9 cellular contexts compared by ENCODE assay signal in genomic region chr12:59149995-59150642, GRCh38.
A peak's percentile ranks its signal among the peaks of the same experiment; 100 is the strongest.
DNase-seq lines count a peak whose midpoint lies in the region; ATAC-seq and TF ChIP-seq lines count a peak whose summit lies in the region.
"Had no signal": no experiment of that assay in that cellular context is flagged by ENCODE, and none has a peak within 500 bp of the region (broad histone marks: within the 10 kb centered on the region; RNA-seq: fewer than 3 reads in every experiment).

No MANE protein-coding gene starts in this region.

- peak; percentile 99 for TF ChIP-seq CTCF in BE2C (IDR thresholded peaks at IDR 0.05; ENCODE audit: low read depth, low read length)

- H3K4me1 ChIP-seq in BE2C (no peaks in the 10 kb centered on the region), SJCRH30 (peaks cover 9% of the 10 kb centered on the region)

- H3K27me3 ChIP-seq in BE2C (no peaks in the 10 kb centered on the region), SJCRH30 (no peaks in the 10 kb centered on the region)
- H3K27me3 ChIP-seq: SJSA1 had no signal

- peaks cover 0 to 12% (median 2%) of the 10 kb centered on the region in 7 donors for H3K9me3 Mint-ChIP-seq in naive B cell

- H3K9me3 ChIP-seq in BE2C (no peaks in the 10 kb centered on the region), SJCRH30 (replicated peaks) (no peaks in the 10 kb centered on the region; the same call in 1 of the 2 replicates)
- H3K9me3 ChIP-seq: SJSA1 had no signal

- no peak overlapping the region for H3K4me3 ChIP-seq in BE2C (ENCODE audit: low read depth, low read length)
- no peak overlapping the region for H3K4me3 ChIP-seq in SJCRH30
- H3K4me3 ChIP-seq: SJSA1 had no signal

- no peak overlapping the region for H3K27ac Mint-ChIP-seq in naive B cell

- no peaks in the 10 kb centered on the region for H3K36me3 ChIP-seq in BE2C
- no peaks in the 10 kb centered on the region for H3K36me3 ChIP-seq in SJCRH30
- H3K36me3 ChIP-seq: SJSA1 had no signal

- H3K27ac ChIP-seq in SJCRH30 (no peak overlapping the region), epithelial cell of prostate (no peak overlapping the region)
- H3K27ac ChIP-seq: SJSA1 had no signal

- DNase-seq in BE2C (peak; percentile 13), NCI-H1105 treated with DMSO at 0.1 percent for 48 hours (lab: John Stamatoyannopoulos, UW) (peak; percentile 73), SJCRH30 (peak; percentile 60 to 93), epithelial cell of prostate (ENCODE audit: low read depth, low spot score) (peak; percentile 27), naive B cell (peak; percentile 20)
- DNase-seq in stimulated activated CD4-positive, alpha-beta T cell treated with anti-CD3 and anti-CD28 coated beads, Interleukin-12 subunit alpha, Interleukin-12 subunit beta, amount 100 ng/mL, for 4 hours: no peak

- peak; percentile 100 for ATAC-seq in GM18517 (IDR thresholded peaks at IDR 0.05; ENCODE audit: unreplicated experiment)
- ATAC-seq in HG02870 (IDR thresholded peaks at IDR 0.05; ENCODE audit: unreplicated experiment): peak; percentile 100
- peak; percentile 45 to 71 for ATAC-seq in naive B cell (ENCODE audit: low read depth in 2 of 2)

- H3K4me1 Mint-ChIP-seq in naive B cell: peaks cover 0 to 4% (median 0%) of the 10 kb centered on the region in 3 donors

- no peaks in the 10 kb centered on the region for H3K36me3 Mint-ChIP-seq in naive B cell

- H3K27me3 Mint-ChIP-seq in naive B cell: peaks cover 0 to 5% (median 4%) of the 10 kb centered on the region in 3 donors

- H3K4me3 Mint-ChIP-seq in naive B cell: no peak overlapping the region
